41 cellular contexts compared by ENCODE assay signal in genomic region chrX:15098505-15098904, GRCh38.
"Had no signal": no experiment of that assay in that cellular context is flagged by ENCODE, and none has a peak within 500 bp of the region (broad histone marks: within the 10 kb centered on the region; RNA-seq: fewer than 3 reads in every experiment).

No MANE protein-coding gene starts in this region.

- FAIRE-seq: bronchial epithelial cell, TTC549 had no signal

- DNase-seq: activated CD4-positive, alpha-beta memory T cell treated with anti-CD3 and anti-CD28 coated beads, Interleukin-2, amount 10 ng/mL, durations not matched to agents 7 days and 5 days; activated CD4-positive, alpha-beta T cell treated with anti-CD3 and anti-CD28 coated beads for 1 hour; activated CD4-positive, alpha-beta T cell treated with anti-CD3 and anti-CD28 coated beads for 36 hours; activated CD4-positive, alpha-beta T cell treated with anti-CD3 and anti-CD28 coated beads for 48 hours; activated CD4-positive, alpha-beta T cell treated with anti-CD3 and anti-CD28 coated beads, Interleukin-2, amount 10 ng/mL, durations not matched to agents 7 days and 5 days; activated CD4-positive, alpha-beta T cell treated with anti-CD3 and anti-CD28 coated beads, Interleukin-2, amount 50 U/mL, for 48 hours; activated CD4-positive, CD25-positive, alpha-beta regulatory T cell; activated CD8-positive, alpha-beta memory T cell treated with anti-CD3 and anti-CD28 coated beads for 24 hours; activated CD8-positive, alpha-beta memory T cell treated with anti-CD3 and anti-CD28 coated beads, Interleukin-2, amount 10 ng/mL, durations not matched to agents 7 days and 5 days; activated CD8-positive, alpha-beta memory T cell treated with anti-CD3 and anti-CD28 coated beads, Interleukin-2, amount 50 U/mL, for 48 hours; activated CD8-positive, alpha-beta T cell treated with anti-CD3 and anti-CD28 coated beads, Interleukin-2, amount 10 ng/mL, durations not matched to agents 7 days and 5 days; activated effector memory CD4-positive, alpha-beta T cell treated with anti-CD3 and anti-CD28 coated beads, Interleukin-2, amount 50 U/mL, for 16 hours; activated gamma-delta T cell treated with Interleukin-2 at 50 U/mL for 16 hours; activated naive CD4-positive, alpha-beta T cell; activated naive CD4-positive, alpha-beta T cell treated with anti-CD3 and anti-CD28 coated beads for 36 hours; activated naive CD4-positive, alpha-beta T cell treated with anti-CD3 and anti-CD28 coated beads, Interleukin-2, amount 50 U/mL, for 16 hours; activated naive CD8-positive, alpha-beta T cell treated with anti-CD3 and anti-CD28 coated beads for 36 hours; activated T-cell treated with anti-CD3 and anti-CD28 coated beads, Interleukin-2, amount 50 U/mL, for 1 hour; activated T-cell treated with anti-CD3 and anti-CD28 coated beads, Interleukin-2, amount 50 U/mL, for 4 hours; activated T-cell treated with anti-CD3 and anti-CD28 coated beads, Interleukin-2, amount 50 U/mL, for 72 hours; adrenal gland; amniotic stem cell; aorta; caudate nucleus; cerebellar nuclear complex; T-helper 1 cell; T-helper 2 cell; T-helper 9 cell; WERI-Rb-1 had no signal

- H3K9me3 Mint-ChIP-seq: activated CD4-positive, alpha-beta memory T cell treated with anti-CD3 and anti-CD28 coated beads, Interleukin-2, amount 10 ng/mL, durations not matched to agents 7 days and 5 days; activated CD4-positive, alpha-beta T cell treated with anti-CD3 and anti-CD28 coated beads, Interleukin-2, amount 10 ng/mL, durations not matched to agents 7 days and 5 days; activated naive CD4-positive, alpha-beta T cell treated with anti-CD3 and anti-CD28 coated beads for 36 hours; activated naive CD4-positive, alpha-beta T cell treated with anti-CD3 and anti-CD28 coated beads, Interleukin-2, amount 50 U/mL, for 72 hours; activated naive CD8-positive, alpha-beta T cell treated with anti-CD3 and anti-CD28 coated beads for 36 hours; activated T-cell treated with anti-CD3 and anti-CD28 coated beads, Interleukin-2, amount 50 U/mL, for 4 hours; activated T-cell treated with anti-CD3 and anti-CD28 coated beads, Interleukin-2, amount 50 U/mL, for 72 hours; activated T-helper 1 cell treated with anti-CD3 and anti-CD28 coated beads, Interleukin-12 subunit alpha, Interleukin-12 subunit beta, Interleukin-2, Interleukin-4 antibody, amounts not matched to agents 30 ng/mL and 10 ng/mL and 1 ng/mL, durations not matched to agents 14 hours and 24 hours and 36 hours; activated T-helper 17 cell treated with anti-CD3 and anti-CD28 coated beads, Interleukin-2, amount 50 U/mL, for 72 hours; central memory CD8-positive, alpha-beta T cell; T-helper 1 cell treated with Interleukin-12 subunit alpha and Interleukin-12 subunit beta and Interleukin-4 antibody, amounts not matched to agents 30 μg/mL and 1 μg/mL, for 36 hours; T-helper 2 cell treated with Interferon-gamma antibody and Interleukin-4, amounts not matched to agents 5 μg/mL and 100 μg/mL, for 36 hours; WTC11 had no signal

- H3K27me3 Mint-ChIP-seq: activated CD4-positive, alpha-beta memory T cell treated with anti-CD3 and anti-CD28 coated beads, Interleukin-2, amount 10 ng/mL, durations not matched to agents 7 days and 5 days; activated CD4-positive, alpha-beta T cell treated with anti-CD3 and anti-CD28 coated beads, Interleukin-2, amount 10 ng/mL, durations not matched to agents 7 days and 5 days; activated CD8-positive, alpha-beta memory T cell treated with anti-CD3 and anti-CD28 coated beads, Interleukin-2, amount 10 ng/mL, durations not matched to agents 7 days and 5 days; brain had no signal

- ATAC-seq: activated CD4-positive, alpha-beta T cell treated with anti-CD3 and anti-CD28 coated beads for 36 hours; activated CD4-positive, CD25-positive, alpha-beta regulatory T cell treated with anti-CD3 and anti-CD28 coated beads, Interleukin-2, amount 50 U/mL, for 24 hours; activated CD8-positive, alpha-beta memory T cell treated with anti-CD3 and anti-CD28 coated beads, Interleukin-2, amount 10 ng/mL, durations not matched to agents 7 days and 5 days; activated CD8-positive, alpha-beta T cell treated with anti-CD3 and anti-CD28 coated beads, Interleukin-2, amount 10 ng/mL, durations not matched to agents 7 days and 5 days; activated naive CD4-positive, alpha-beta T cell treated with anti-CD3 and anti-CD28 coated beads, Interleukin-2, amount 50 U/mL, for 72 hours; activated T-cell treated with anti-CD3 and anti-CD28 coated beads, Interleukin-2, amount 50 U/mL, for 4 hours; activated T-cell treated with anti-CD3 and anti-CD28 coated beads, Interleukin-2, amount 50 U/mL, for 72 hours; activated T-helper 17 cell treated with anti-CD3 and anti-CD28 coated beads, Interleukin-2, amount 50 U/mL, for 72 hours; WTC11 had no signal

- H3K27ac Mint-ChIP-seq: activated CD4-positive, alpha-beta memory T cell treated with anti-CD3 and anti-CD28 coated beads, Interleukin-2, amount 10 ng/mL, durations not matched to agents 7 days and 5 days; activated CD4-positive, alpha-beta T cell treated with anti-CD3 and anti-CD28 coated beads for 36 hours; activated CD4-positive, alpha-beta T cell treated with anti-CD3 and anti-CD28 coated beads, Interleukin-2, amount 10 ng/mL, durations not matched to agents 7 days and 5 days; activated CD8-positive, alpha-beta memory T cell treated with anti-CD3 and anti-CD28 coated beads, Interleukin-2, amount 10 ng/mL, durations not matched to agents 7 days and 5 days; activated CD8-positive, alpha-beta T cell treated with anti-CD3 and anti-CD28 coated beads, Interleukin-2, amount 10 ng/mL, durations not matched to agents 7 days and 5 days; activated naive CD4-positive, alpha-beta T cell treated with anti-CD3 and anti-CD28 coated beads for 36 hours; activated naive CD4-positive, alpha-beta T cell treated with anti-CD3 and anti-CD28 coated beads, Interleukin-2, amount 50 U/mL, for 72 hours; activated naive CD8-positive, alpha-beta T cell treated with anti-CD3 and anti-CD28 coated beads for 36 hours; activated T-cell treated with anti-CD3 and anti-CD28 coated beads, Interleukin-2, amount 50 U/mL, for 72 hours; activated T-helper 1 cell treated with anti-CD3 and anti-CD28 coated beads, Interleukin-12 subunit alpha, Interleukin-12 subunit beta, Interleukin-2, Interleukin-4 antibody, amounts not matched to agents 30 ng/mL and 10 ng/mL and 1 ng/mL, durations not matched to agents 14 hours and 24 hours and 36 hours; activated T-helper 17 cell treated with anti-CD3 and anti-CD28 coated beads, Interleukin-2, amount 50 U/mL, for 72 hours; brain; T-helper 1 cell treated with Interleukin-12 subunit alpha and Interleukin-12 subunit beta and Interleukin-4 antibody, amounts not matched to agents 30 μg/mL and 1 μg/mL, for 36 hours; T-helper 2 cell treated with Interferon-gamma antibody and Interleukin-4, amounts not matched to agents 5 μg/mL and 100 μg/mL, for 36 hours; WTC11 had no signal

- H3K27ac ChIP-seq: adrenal gland, cardiac muscle cell, WERI-Rb-1 had no signal

- H3K36me3 ChIP-seq: adrenal gland, cardiac muscle cell, WERI-Rb-1 had no signal

- H3K27me3 ChIP-seq: adrenal gland, cardiac muscle cell had no signal

- H3K4me1 Mint-ChIP-seq: activated CD4-positive, alpha-beta memory T cell treated with anti-CD3 and anti-CD28 coated beads, Interleukin-2, amount 10 ng/mL, durations not matched to agents 7 days and 5 days; activated CD4-positive, alpha-beta T cell treated with anti-CD3 and anti-CD28 coated beads for 36 hours; activated CD4-positive, alpha-beta T cell treated with anti-CD3 and anti-CD28 coated beads, Interleukin-2, amount 10 ng/mL, durations not matched to agents 7 days and 5 days; activated CD8-positive, alpha-beta memory T cell treated with anti-CD3 and anti-CD28 coated beads, Interleukin-2, amount 10 ng/mL, durations not matched to agents 7 days and 5 days; activated naive CD8-positive, alpha-beta T cell treated with anti-CD3 and anti-CD28 coated beads for 36 hours; activated T-helper 17 cell treated with anti-CD3 and anti-CD28 coated beads, Interleukin-2, amount 50 U/mL, for 72 hours; brain; central memory CD8-positive, alpha-beta T cell had no signal

- H3K9me3 ChIP-seq: adrenal gland had no signal

- H3K4me1 ChIP-seq: adrenal gland had no signal

- H3K4me3 Mint-ChIP-seq: activated CD4-positive, alpha-beta memory T cell treated with anti-CD3 and anti-CD28 coated beads, Interleukin-2, amount 10 ng/mL, durations not matched to agents 7 days and 5 days; activated CD4-positive, alpha-beta T cell treated with anti-CD3 and anti-CD28 coated beads for 36 hours; activated CD4-positive, alpha-beta T cell treated with anti-CD3 and anti-CD28 coated beads, Interleukin-2, amount 10 ng/mL, durations not matched to agents 7 days and 5 days; activated CD8-positive, alpha-beta memory T cell treated with anti-CD3 and anti-CD28 coated beads, Interleukin-2, amount 10 ng/mL, durations not matched to agents 7 days and 5 days; activated CD8-positive, alpha-beta T cell treated with anti-CD3 and anti-CD28 coated beads, Interleukin-2, amount 10 ng/mL, durations not matched to agents 7 days and 5 days; activated naive CD4-positive, alpha-beta T cell treated with anti-CD3 and anti-CD28 coated beads for 36 hours; activated naive CD8-positive, alpha-beta T cell treated with anti-CD3 and anti-CD28 coated beads for 36 hours; activated T-cell treated with anti-CD3 and anti-CD28 coated beads, Interleukin-2, amount 50 U/mL, for 4 hours; activated T-cell treated with anti-CD3 and anti-CD28 coated beads, Interleukin-2, amount 50 U/mL, for 72 hours; activated T-helper 1 cell treated with anti-CD3 and anti-CD28 coated beads, Interleukin-12 subunit alpha, Interleukin-12 subunit beta, Interleukin-2, Interleukin-4 antibody, amounts not matched to agents 30 ng/mL and 10 ng/mL and 1 ng/mL, durations not matched to agents 14 hours and 24 hours and 36 hours; activated T-helper 17 cell treated with anti-CD3 and anti-CD28 coated beads, Interleukin-2, amount 50 U/mL, for 72 hours; brain; central memory CD8-positive, alpha-beta T cell; T-helper 1 cell treated with Interleukin-12 subunit alpha and Interleukin-12 subunit beta and Interleukin-4 antibody, amounts not matched to agents 30 μg/mL and 1 μg/mL, for 36 hours; T-helper 2 cell treated with Interferon-gamma antibody and Interleukin-4, amounts not matched to agents 5 μg/mL and 100 μg/mL, for 36 hours; WTC11 had no signal

- H3K36me3 Mint-ChIP-seq: activated CD8-positive, alpha-beta memory T cell treated with anti-CD3 and anti-CD28 coated beads, Interleukin-2, amount 10 ng/mL, durations not matched to agents 7 days and 5 days; activated naive CD4-positive, alpha-beta T cell treated with anti-CD3 and anti-CD28 coated beads, Interleukin-2, amount 50 U/mL, for 72 hours; activated naive CD8-positive, alpha-beta T cell treated with anti-CD3 and anti-CD28 coated beads for 36 hours; brain; WTC11 had no signal

- H3K4me3 ChIP-seq: adrenal gland, cardiac muscle cell had no signal
